In the genomic region with DNA sequence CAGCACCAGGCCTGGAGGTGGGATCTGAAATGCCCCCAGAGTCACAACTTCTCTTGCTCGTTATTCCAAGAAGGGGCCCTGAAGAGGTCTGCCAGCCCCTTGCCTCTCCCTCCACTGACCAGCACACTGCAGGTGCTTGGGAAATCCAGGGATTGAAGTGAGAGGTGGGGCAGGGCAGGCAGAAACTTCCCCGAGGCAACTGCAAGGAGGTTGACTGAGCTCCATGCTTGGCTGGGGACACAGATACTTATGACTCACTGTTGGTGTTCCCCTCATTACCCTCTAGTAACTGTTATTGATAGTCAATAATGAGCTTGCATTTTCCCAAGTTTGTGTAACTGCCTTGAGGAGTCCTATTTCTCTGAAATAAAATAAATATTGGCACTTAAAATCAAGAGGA, we compare ENCODE assay signal across 17 cellular contexts. TPM values are rescaled to one million over a fixed set of nuclear protein-coding genes. Genes with fewer than 3 reads are reported as not detected.
A peak's percentile ranks its signal among the peaks of the same experiment; 100 is the strongest.
DNase-seq lines count a peak whose midpoint lies in the region; ATAC-seq and TF ChIP-seq lines count a peak whose summit lies in the region.
"Had no signal": no experiment of that assay in that cellular context is flagged by ENCODE, and none has a peak within 500 bp of the region (broad histone marks: within the 10 kb centered on the region; RNA-seq: fewer than 3 reads in every experiment).

No MANE protein-coding gene starts in this region.

- no peak for TF ChIP-seq CTCF in colonic mucosa (IDR thresholded peaks at IDR 0.05)
- no peak for TF ChIP-seq CTCF in Calu3 (IDR thresholded peaks at IDR 0.05; ENCODE audit: unreplicated experiment)
- TF ChIP-seq CTCF in psoas muscle (IDR thresholded peaks at IDR 0.05), result no peak

- no peaks in the 10 kb centered on the region for H3K36me3 Mint-ChIP-seq in Calu3 (ENCODE audit: insufficient read depth, unreplicated experiment)
- H3K36me3 Mint-ChIP-seq: memory B cell had no signal

- no peak overlapping the region for H3K4me3 Mint-ChIP-seq in Calu3 (ENCODE audit: low read depth, unreplicated experiment)
- H3K4me3 Mint-ChIP-seq: memory B cell had no signal

- CTCF ChIA-PET in Calu3 (lab: Charles Lee), result interaction anchor here (0.6 to 1.1 kb wide), 2 partner anchors 13 to 37 kb away, joined by 5 to 6 read pairs; no protein-coding TSS in a partner anchor

- H3K27me3 ChIP-seq in colonic mucosa, result no peaks in the 10 kb centered on the region
- peaks cover 0 to 10% (median 2%) of the 10 kb centered on the region in 3 donors for H3K27me3 ChIP-seq in psoas muscle (ENCODE audit: insufficient read depth in 3 of 3, low read length in 2 of 3)

- DNase-seq in colonic mucosa (peak; percentile 0), Calu3 (no peak), SHP77 (lab: John Stamatoyannopoulos, UW) (no peak), psoas muscle (no peak), NK-92 (lab: John Stamatoyannopoulos, UW; ENCODE audit: unreplicated experiment) (no peak)
- DNase-seq: activated CD4-positive, alpha-beta T cell treated with anti-CD3 and anti-CD28 coated beads for 48 hours; activated naive CD4-positive, alpha-beta T cell treated with Interleukin-2 at 50 U/mL for 16 hours; caudate nucleus; DMS53; esophagus squamous epithelium; NCI-H2081; posterior cingulate gyrus; T-helper 1 cell had no signal

- H3K9me3 ChIP-seq in colonic mucosa (no peaks in the 10 kb centered on the region), psoas muscle (no peaks in the 10 kb centered on the region)
- H3K9me3 ChIP-seq: esophagus squamous epithelium had no signal

- H3K4me1 Mint-ChIP-seq in Calu3 (ENCODE audit: low read depth, unreplicated experiment), result no peaks in the 10 kb centered on the region
- H3K4me1 Mint-ChIP-seq: memory B cell had no signal

- no peak overlapping the region for H3K27ac Mint-ChIP-seq in Calu3 (ENCODE audit: unreplicated experiment)
- H3K27ac Mint-ChIP-seq: memory B cell had no signal

- no peak overlapping the region for H3K27ac ChIP-seq in colonic mucosa
- no peak overlapping the region for H3K27ac ChIP-seq in psoas muscle
- H3K27ac ChIP-seq: esophagus squamous epithelium had no signal

- peaks cover 67% of the 10 kb centered on the region for H3K27me3 Mint-ChIP-seq in Calu3 (ENCODE audit: unreplicated experiment)

- H3K36me3 ChIP-seq in colonic mucosa, result no peaks in the 10 kb centered on the region
- no peaks in the 10 kb centered on the region for H3K36me3 ChIP-seq in psoas muscle (ENCODE audit: insufficient read depth in 1 of 2, low read depth in 1 of 2)
- H3K36me3 ChIP-seq: esophagus squamous epithelium had no signal

- H3K9me3 Mint-ChIP-seq in Calu3 (ENCODE audit: low read depth, unreplicated experiment), result no peaks in the 10 kb centered on the region

- H3K9ac ChIP-seq in colonic mucosa (ENCODE audit: low read depth in 2 of 2, low read length in 2 of 2), result no peak overlapping the region

- H3K4me1 ChIP-seq in colonic mucosa (no peaks in the 10 kb centered on the region), psoas muscle (no peaks in the 10 kb centered on the region)
- H3K4me1 ChIP-seq: esophagus squamous epithelium had no signal

- H3K4me3 ChIP-seq in colonic mucosa, result no peak overlapping the region
- H3K4me3 ChIP-seq in psoas muscle, result no peak overlapping the region
- H3K4me3 ChIP-seq: esophagus squamous epithelium had no signal

- 31 to 35% (median 33%) methylated on average over 2 of the region's 2 CpGs for WGBS in psoas muscle, 3 donors

- intact Hi-C loops in colonic mucosa (cut with DNase I), result no loop called here
- intact Hi-C loops in Calu3 (cut with micrococcal nuclease; ENCODE audit: unreplicated experiment), result no loop called here
- intact Hi-C loops in psoas muscle (cut with DNase I), result no loop called here

- ATAC-seq in GM18502 (IDR thresholded peaks at IDR 0.05; ENCODE audit: poor library complexity, unreplicated experiment), result peak; percentile 83
- peak; percentile 67 for ATAC-seq in GM21381 (IDR thresholded peaks at IDR 0.05; ENCODE audit: unreplicated experiment)
- peak; percentile 63 for ATAC-seq in HG03039 (IDR thresholded peaks at IDR 0.05; ENCODE audit: unreplicated experiment)
- ATAC-seq in psoas muscle, result no peak

- no TSS peak for BruUV-seq in Calu3 (replicated peaks; lab: Mats Ljungman, UMichigan)

RNA-seq across cellular contexts. Expression of a gene that starts 47.5 kb away (rescaled TPM):
- total RNA-seq in colonic mucosa (1 to 10 TPM in 1 of 2 donors, under 1 TPM in 1; 0.77 to 3.7 TPM), Calu3 (2022) (not detected in 2 replicates), psoas muscle (1 to 10 TPM; 1.6 to 5.8 (median 3.5) TPM)
- polyA plus RNA-seq in psoas muscle, result 1 to 10 TPM in 2 of 3 donors, under 1 TPM in 1; 0.18 to 6.1 (median 2.6) TPM

Comparison
In these comparisons a context has a peak if more than half of its experiments do, and no peak if none do; other contexts are left out.
1. ATAC-seq: peak in GM18502 (single experiment), GM21381 (single experiment) and HG03039 (single experiment); none in psoas muscle (0 of 4).